22 cellular contexts compared by ENCODE assay signal in genomic region chr13:64338671-64339070, GRCh38.
"Had no signal": no experiment of that assay in that cellular context is flagged by ENCODE, and none has a peak within 500 bp of the region (broad histone marks: within the 10 kb centered on the region; RNA-seq: fewer than 3 reads in every experiment).

No MANE protein-coding gene starts in this region.

- DNase-seq: colonic mucosa; cortex of kidney; effector CD4-positive, alpha-beta T cell; effector memory CD4-positive, alpha-beta T cell; erythroblast; esophagus squamous epithelium; foreskin fibroblast; foreskin melanocyte; gastrocnemius medialis; glutamatergic neuron; head of caudate nucleus; heart right ventricle; hippocampal formation; left cardiac atrium; left lung; left ventricle myocardium superior; lower lobe of right lung; mesenchymal stem cell; mucosa of descending colon; naive B cell; naive thymus-derived CD8-positive, alpha-beta T cell had no signal

- H3K36me3 ChIP-seq: colonic mucosa, esophagus squamous epithelium, gastrocnemius medialis, heart right ventricle, left lung, lower lobe of right lung had no signal

- H3K9me3 ChIP-seq: colonic mucosa, esophagus squamous epithelium, gastrocnemius medialis had no signal

- H3K27me3 ChIP-seq: colonic mucosa, esophagus squamous epithelium, gastrocnemius medialis, heart right ventricle, left lung had no signal

- H3K4me3 ChIP-seq: colonic mucosa, esophagus squamous epithelium, gastrocnemius medialis, heart right ventricle, left lung, lower lobe of right lung, mucosa of descending colon had no signal

- H3K4me1 ChIP-seq: colonic mucosa, esophagus squamous epithelium, gastrocnemius medialis, heart right ventricle, left lung, lower lobe of right lung had no signal

- H3K27ac ChIP-seq: colonic mucosa, epithelial cell of prostate, esophagus squamous epithelium, gastrocnemius medialis, heart right ventricle, left lung, lower lobe of right lung had no signal
